26 cellular contexts compared by ENCODE assay signal in genomic region chrX:108159028-108159670, GRCh38.
"Had no signal": no experiment of that assay in that cellular context is flagged by ENCODE, and none has a peak within 500 bp of the region (broad histone marks: within the 10 kb centered on the region; RNA-seq: fewer than 3 reads in every experiment).

No MANE protein-coding gene starts in this region.

- H3K27ac ChIP-seq: left lung, lower lobe of right lung, neutrophil, parathyroid adenoma, skin epidermis, stomach, testis, thyroid gland, transverse colon, upper lobe of right lung had no signal

- H2AFZ ChIP-seq: parathyroid adenoma had no signal

- H3K4me3 ChIP-seq: left lung, lower lobe of right lung, skin epidermis, stomach, testis, thyroid gland, transverse colon, upper lobe of right lung had no signal

- H3K27me3 ChIP-seq: left lung, neutrophil, stomach, testis, thyroid gland, transverse colon, upper lobe of right lung had no signal

- H3K36me3 ChIP-seq: neutrophil, thyroid gland, transverse colon, upper lobe of right lung had no signal

- H3K9me3 ChIP-seq: left lung, lower lobe of right lung, neutrophil, stomach, testis, thyroid gland, transverse colon, upper lobe of right lung had no signal

- ATAC-seq: left colon; left lung; lower lobe of right lung; naive thymus-derived CD8-positive, alpha-beta T cell; right cardiac atrium; sciatic nerve; stimulated activated naive B cell treated with anti-CD40 and anti-IgM and Interleukin-4, amounts not matched to agents 10 μg/mL and 1 μg/mL and 100 μg/mL, for 72 hours; stimulated activated naive CD8-positive, alpha-beta T cell treated with anti-CD3 and anti-CD28 coated beads, Interleukin-15, Interleukin-2, amounts not matched to agents 100 U/mL and 50 U/mL, for 24 hours; upper lobe of right lung had no signal

- H3K4me1 ChIP-seq: left lung, lower lobe of right lung, parathyroid adenoma, stomach, testis, thyroid gland, transverse colon, upper lobe of right lung had no signal

- H3K9ac ChIP-seq: parathyroid adenoma had no signal

- DNase-seq: hippocampal formation; kidney glomerular epithelial cell; left colon; left lung; lower lobe of right lung; mammary epithelial cell; mesenchymal stem cell; naive thymus-derived CD8-positive, alpha-beta T cell; occipital lobe; retina; right cardiac atrium; stimulated activated CD4-positive, alpha-beta T cell treated with anti-CD3 and anti-CD28 coated beads, Interleukin-12 subunit alpha, Interleukin-12 subunit beta, amount 100 ng/mL, for 4 hours; stimulated activated CD4-positive, alpha-beta T cell treated with anti-CD3 and anti-CD28 coated beads, Interleukin-15, amount 100 ng/mL, for 24 hours; stimulated activated CD4-positive, alpha-beta T cell treated with anti-CD3 and anti-CD28 coated beads, Interleukin-2, amount 100 ng/mL, for 24 hours; stimulated activated CD4-positive, alpha-beta T cell treated with anti-CD3 and anti-CD28 coated beads, Interleukin-4, amount 100 ng/mL, for 1 hour; stimulated activated naive B cell treated with anti-CD40 and anti-IgM and Interleukin-4, amounts not matched to agents 10 μg/mL and 1 μg/mL and 100 μg/mL, for 72 hours; stimulated activated naive CD8-positive, alpha-beta T cell treated with anti-CD3 and anti-CD28 coated beads, Interleukin-15, Interleukin-2, amounts not matched to agents 100 U/mL and 50 U/mL, for 24 hours; stomach; testis; thyroid gland; transverse colon; upper lobe of right lung had no signal
